Comparison of ENCODE assay signal across 1 cellular context in genomic region chr14:94355191-94355794, GRCh38.
TF ChIP-seq lines count a peak whose summit lies in the region.

No MANE protein-coding gene starts in this region.

TF ChIP-seq in H1, 55 proteins besides CTCF, POLR2A, EP300 and RAD21:
- TF ChIP-seq CBX5 (IDR thresholded peaks at IDR 0.05; ENCODE audit: low read depth, low read length) (no peak), RFX5 (IDR thresholded peaks at IDR 0.05; ENCODE audit: borderline replicate concordance, low read depth, low read length) (0 out of 2 replicates have a peak, but pooled peaks have one; percentile 34), SAP30 (IDR thresholded peaks at IDR 0.05; ENCODE audit: insufficient read depth, insufficient replicate concordance, low read length) (no peak), POU5F1 (IDR thresholded peaks at IDR 0.05; ENCODE audit: low read depth, low read length) (no peak), SIN3A (conservative IDR thresholded peaks at IDR 0.05 in 1 of 2, IDR thresholded peaks at IDR 0.05 in 1 of 2; ENCODE audit: low read depth in 1 of 2, low read length in 2 of 2) (0 out of 4 replicates have a peak, but pooled peaks of 1 of the 2 experiments have one; percentile 24), YY1 (IDR thresholded peaks at IDR 0.05; ENCODE audit: low read depth, low read length) (no peak)
